ENCODE assay signal across 13 cellular contexts in the genomic region with DNA sequence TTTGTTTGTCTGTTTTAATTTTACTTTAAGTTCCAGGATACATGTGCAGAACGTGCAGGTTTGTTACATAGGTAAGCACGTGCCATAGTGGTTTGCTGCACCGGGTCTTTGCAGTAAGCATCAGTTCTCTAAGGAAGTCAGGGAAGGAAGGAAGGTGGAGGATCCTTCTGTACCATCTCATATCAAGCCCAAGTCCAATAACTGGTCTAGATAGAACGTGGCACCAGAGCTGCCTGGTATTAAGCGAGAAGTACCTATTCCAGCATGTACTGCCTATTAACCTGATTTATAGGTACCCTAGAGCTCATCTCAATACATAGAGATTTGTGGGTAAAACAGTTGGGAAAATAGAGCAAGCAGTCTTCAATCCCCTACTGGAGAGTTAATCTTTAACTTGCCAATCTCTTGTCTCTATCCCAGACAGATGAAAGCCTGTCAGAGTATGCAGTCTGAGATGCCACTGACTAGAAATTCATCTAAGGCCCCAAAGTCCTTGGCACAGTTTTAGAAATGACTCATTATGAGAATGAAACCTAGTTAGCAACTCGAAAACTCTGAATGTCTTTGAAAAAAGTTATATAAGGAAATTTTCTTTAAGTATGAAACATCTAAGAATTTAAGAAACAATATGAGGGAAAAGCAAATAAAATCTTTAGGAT.
DNase-seq lines count a peak whose midpoint lies in the region; ATAC-seq and TF ChIP-seq lines count a peak whose summit lies in the region.
"Had no signal": no experiment of that assay in that cellular context is flagged by ENCODE, and none has a peak within 500 bp of the region (broad histone marks: within the 10 kb centered on the region; RNA-seq: fewer than 3 reads in every experiment).

No MANE protein-coding gene starts in this region.

- no peak for TF ChIP-seq POLR2A in Peyer's patch (IDR thresholded peaks at IDR 0.05)

- H3K36me3 ChIP-seq in Peyer's patch: no peaks in the 10 kb centered on the region
- H3K36me3 ChIP-seq: left lung had no signal

- ATAC-seq in GM18907 (IDR thresholded peaks at IDR 0.05; ENCODE audit: unreplicated experiment) (peak; percentile 78), HG03060 (IDR thresholded peaks at IDR 0.05; ENCODE audit: low read depth, unreplicated experiment) (peak; percentile 86), HG02970 (IDR thresholded peaks at IDR 0.05; ENCODE audit: low FRiP score, unreplicated experiment) (no peak)
- ATAC-seq: left lung had no signal

- no peak overlapping the region for H3K27ac ChIP-seq in Peyer's patch
- H3K27ac ChIP-seq: left lung had no signal

- H3K27me3 ChIP-seq in Peyer's patch: no peaks in the 10 kb centered on the region

- H3K9me3 ChIP-seq in Peyer's patch: no peaks in the 10 kb centered on the region
- H3K9me3 ChIP-seq: left lung had no signal

- no peak overlapping the region for H3K4me3 ChIP-seq in Peyer's patch
- H3K4me3 ChIP-seq: left lung had no signal

- no peak for TF ChIP-seq CTCF in Peyer's patch (IDR thresholded peaks at IDR 0.05)

- no peaks in the 10 kb centered on the region for H3K4me1 ChIP-seq in Peyer's patch
- H3K4me1 ChIP-seq: left lung had no signal

- DNase-seq in RKO (ENCODE audit: low spot score) (peak; percentile 3), stromal cell of bone marrow (ENCODE audit: low read depth) (peak; percentile 28), Peyer's patch (no peak)
- no peak for DNase-seq in stimulated activated CD4-positive, alpha-beta T cell treated with anti-CD3 and anti-CD28 coated beads, Interleukin-2, amount 100 ng/mL, for 48 hours
- DNase-seq: activated CD4-positive, alpha-beta T cell treated with anti-CD3 and anti-CD28 coated beads, Interleukin-2, amount 50 U/mL, for 1 hour; activated gamma-delta T cell; Calu3; GOT3; left lung; NCI-H1694 treated with DMSO at 0.1 percent for 48 hours had no signal

Comparison
In these comparisons a context has a peak if more than half of its experiments do, and no peak if none do; other contexts are left out.
1. DNase-seq: peak in RKO (single experiment) and stromal cell of bone marrow (single experiment); none in stimulated activated CD4-positive, alpha-beta T cell treated with anti-CD3 and anti-CD28 coated beads, Interleukin-2, amount 100 ng/mL, for 48 hours (0 of 2) and Peyer's patch (0 of 3).